ENCODE assay signal across 16 cellular contexts in genomic region chr2:145043399-145043834, GRCh38.
DNase-seq lines count a peak whose midpoint lies in the region; ATAC-seq and TF ChIP-seq lines count a peak whose summit lies in the region.
"Had no signal": no experiment of that assay in that cellular context is flagged by ENCODE, and none has a peak within 500 bp of the region (broad histone marks: within the 10 kb centered on the region; RNA-seq: fewer than 3 reads in every experiment).

No MANE protein-coding gene starts in this region.

- H3K9me3 ChIP-seq in HCT116 (ENCODE audit: control insufficient read depth in 1 of 2, insufficient read depth in 1 of 2, low read depth in 1 of 2, low read length in 2 of 2) (no peaks in the 10 kb centered on the region), neural progenitor cell (ENCODE audit: low read depth) (no peaks in the 10 kb centered on the region)

- H3K4me2 ChIP-seq in HCT116 (ENCODE audit: low read length) = no peak overlapping the region
- H3K4me2 ChIP-seq in neural progenitor cell = no peak overlapping the region

- CTCF ChIA-PET in HCT116 (lab: Charles Lee) = no interaction called here

- TF ChIP-seq CTCF in HCT116 (IDR thresholded peaks at IDR 0.05 in 2 of 3, conservative IDR thresholded peaks at IDR 0.05 in 1 of 3; ENCODE audit: borderline replicate concordance in 1 of 3, insufficient read depth in 1 of 3, low read depth in 2 of 3, low read length in 2 of 3) = no peak
- peak; percentile 37 for TF ChIP-seq CTCF in epithelial cell of proximal tubule (conservative IDR thresholded peaks at IDR 0.05; ENCODE audit: low read depth, low read length)
- TF ChIP-seq CTCF in neural progenitor cell (IDR thresholded peaks at IDR 0.05) = peak; percentile 22

- no peaks in the 10 kb centered on the region for H3K4me1 ChIP-seq in HCT116 (ENCODE audit: control insufficient read depth in 1 of 2, insufficient read depth in 2 of 2, low read length in 2 of 2)
- H3K4me1 ChIP-seq in neural progenitor cell = no peaks in the 10 kb centered on the region

- H3K4me3 ChIP-seq in HCT116 (replicated peaks in 1 of 2; ENCODE audit: low read depth in 1 of 2, low read length in 2 of 2) (no peak overlapping the region), epithelial cell of proximal tubule (ENCODE audit: low read depth, low read length) (no peak overlapping the region), neural progenitor cell (no peak overlapping the region)

- H3K9ac ChIP-seq in HCT116 (ENCODE audit: low read length) (no peak overlapping the region), neural progenitor cell (no peak overlapping the region)

- DNase-seq in HCT116 (ENCODE audit: low read depth, low spot score) (no peak), NCI-H446 treated with DMSO at 0.1 percent for 48 hours (lab: John Stamatoyannopoulos, UW) (peak; percentile 15), epithelial cell of proximal tubule (ENCODE audit: low read depth) (no peak), neural progenitor cell (ENCODE audit: low spot score) (peak; percentile 19), middle frontal gyrus (ENCODE audit: extremely low spot score, low spot score) (no peak), NCI-H1436 (lab: John Stamatoyannopoulos, UW) (no peak)
- DNase-seq: activated CD4-positive, alpha-beta T cell treated with anti-CD3 and anti-CD28 coated beads for 1 hour; activated naive CD8-positive, alpha-beta T cell treated with anti-CD3 and anti-CD28 coated beads, Interleukin-2, amount 50 U/mL, for 24 hours; CD4-positive, alpha-beta memory T cell; naive B cell; NCI-H1092; stimulated activated CD4-positive, alpha-beta T cell treated with anti-CD3 and anti-CD28 coated beads, Interleukin-2, amount 100 ng/mL, for 24 hours; T-helper 1 cell had no signal

- H2AFZ ChIP-seq in HCT116 (ENCODE audit: low read depth, low read length, poor library complexity, severe bottlenecking) = no peak overlapping the region
- no peak overlapping the region for H2AFZ ChIP-seq in neural progenitor cell (replicated peaks)

- H4K20me1 ChIP-seq in HCT116 (ENCODE audit: insufficient read depth) (no peaks in the 10 kb centered on the region), neural progenitor cell (ENCODE audit: low read depth) (no peaks in the 10 kb centered on the region)

- no peaks in the 10 kb centered on the region for H3K36me3 Mint-ChIP-seq in neural progenitor cell
- H3K36me3 Mint-ChIP-seq: CD4-positive, alpha-beta memory T cell; naive B cell had no signal

- POLR2A ChIA-PET in HCT116 (lab: Charles Lee) = no interaction called here

- no peak for TF ChIP-seq POLR2A in HCT116 (IDR thresholded peaks at IDR 0.05; ENCODE audit: borderline replicate concordance, extremely low read depth, insufficient read depth, insufficient read length)

- no peaks in the 10 kb centered on the region for H3K9me2 ChIP-seq in HCT116 (ENCODE audit: insufficient read depth)

- BruUV-seq in HCT116 (replicated peaks; lab: Mats Ljungman, UMichigan) = no TSS peak

- no peak overlapping the region for H3K4me3 Mint-ChIP-seq in neural progenitor cell
- H3K4me3 Mint-ChIP-seq: activated naive CD8-positive, alpha-beta T cell treated with anti-CD3 and anti-CD28 coated beads, Interleukin-2, amount 50 U/mL, for 24 hours; CD4-positive, alpha-beta memory T cell; central memory CD8-positive, alpha-beta T cell; naive B cell had no signal

- H3K36me3 ChIP-seq in HCT116 (ENCODE audit: control insufficient read depth in 1 of 2, insufficient read depth in 2 of 2, low read length in 2 of 2) = no peaks in the 10 kb centered on the region
- no peaks in the 10 kb centered on the region for H3K36me3 ChIP-seq in neural progenitor cell

- RAD21 ChIA-PET in HCT116 (lab: Charles Lee; ENCODE audit: low non-redundant PET in 1 of 2, low total read pairs in 2 of 2, uncharacterized antibody in 2 of 2, unreplicated experiment in 2 of 2) = no interaction called here

- H3K9me3 Mint-ChIP-seq in neural progenitor cell = no peaks in the 10 kb centered on the region
- H3K9me3 Mint-ChIP-seq: activated naive CD8-positive, alpha-beta T cell treated with anti-CD3 and anti-CD28 coated beads, Interleukin-2, amount 50 U/mL, for 24 hours; central memory CD8-positive, alpha-beta T cell had no signal

- H3F3A ChIP-seq in neural progenitor cell (ENCODE audit: low read depth) = no peaks in the 10 kb centered on the region

- no peak overlapping the region for H3K27ac ChIP-seq in HCT116 (ENCODE audit: low read depth, low read length)
- no peak overlapping the region for H3K27ac ChIP-seq in neural progenitor cell

- H3K27me3 ChIP-seq in HCT116 (ENCODE audit: insufficient read depth, low read length) = no peaks in the 10 kb centered on the region
- no peaks in the 10 kb centered on the region for H3K27me3 ChIP-seq in neural progenitor cell

- ATAC-seq in HCT116 (no peak), GM18909 (IDR thresholded peaks at IDR 0.05; ENCODE audit: poor library complexity, unreplicated experiment) (no peak)
- ATAC-seq: activated naive CD8-positive, alpha-beta T cell treated with anti-CD3 and anti-CD28 coated beads, Interleukin-2, amount 50 U/mL, for 24 hours; left lobe of liver had no signal

- intact Hi-C loops in HCT116 (cut with micrococcal nuclease) = no loop called here

- no peak overlapping the region for H3K27ac Mint-ChIP-seq in neural progenitor cell
- H3K27ac Mint-ChIP-seq: activated naive CD8-positive, alpha-beta T cell treated with anti-CD3 and anti-CD28 coated beads, Interleukin-2, amount 50 U/mL, for 24 hours; CD4-positive, alpha-beta memory T cell; naive B cell had no signal

- peak; percentile 28; the same call in 1 of the 2 replicates for TF ChIP-seq RAD21 in HCT116 (IDR thresholded peaks at IDR 0.05; ENCODE audit: low read depth)

- H3K4me1 Mint-ChIP-seq in neural progenitor cell = no peaks in the 10 kb centered on the region
- H3K4me1 Mint-ChIP-seq: activated naive CD8-positive, alpha-beta T cell treated with anti-CD3 and anti-CD28 coated beads, Interleukin-2, amount 50 U/mL, for 24 hours; CD4-positive, alpha-beta memory T cell; central memory CD8-positive, alpha-beta T cell; naive B cell had no signal

- no peaks in the 10 kb centered on the region for H3K27me3 Mint-ChIP-seq in neural progenitor cell (ENCODE audit: insufficient read depth, low read depth)
- H3K27me3 Mint-ChIP-seq: central memory CD8-positive, alpha-beta T cell; naive B cell had no signal

- H3K79me2 ChIP-seq in HCT116 (ENCODE audit: insufficient read depth, low read length) = no peaks in the 10 kb centered on the region
- H3K79me2 ChIP-seq in neural progenitor cell (ENCODE audit: low read depth) = no peaks in the 10 kb centered on the region

TF ChIP-seq in HCT116, 20 proteins besides CTCF, POLR2A, EP300 and RAD21:
- TF ChIP-seq EGR1 (IDR thresholded peaks at IDR 0.05; ENCODE audit: low read depth) = no peak
- no peak for TF ChIP-seq REST (IDR thresholded peaks at IDR 0.05; ENCODE audit: low read depth)
- TF ChIP-seq SRF (IDR thresholded peaks at IDR 0.05; ENCODE audit: low read depth) = no peak

Comparison
In these comparisons a context has a peak if more than half of its experiments do, and no peak if none do; other contexts are left out.
1. DNase-seq: peak in NCI-H446 treated with DMSO at 0.1 percent for 48 hours (single experiment) and neural progenitor cell (single experiment); none in HCT116 (single experiment), epithelial cell of proximal tubule (single experiment), middle frontal gyrus (single experiment) and NCI-H1436 (single experiment).
2. CTCF ChIP-seq: peak in epithelial cell of proximal tubule (single experiment) and neural progenitor cell (single experiment); none in HCT116 (0 of 3).